1 cellular context compared by ENCODE assay signal in genomic region chr13:42328672-42329071, GRCh38.
TF ChIP-seq lines count a peak whose summit lies in the region.

No MANE protein-coding gene starts in this region.

TF ChIP-seq in GM23338, 12 proteins besides CTCF, POLR2A, EP300 and RAD21 (continued from another document):
- TF ChIP-seq STAT1 (IDR thresholded peaks at IDR 0.05; ENCODE audit: unreplicated experiment), result no peak
- no peak for TF ChIP-seq ZNF331 (CRISPR knock-in tag; IDR thresholded peaks at IDR 0.05; ENCODE audit: low read depth)
- TF ChIP-seq NANOG (IDR thresholded peaks at IDR 0.05; ENCODE audit: borderline replicate concordance), result no peak
- no peak for TF ChIP-seq POLR2AphosphoS5 (IDR thresholded peaks at IDR 0.05; ENCODE audit: low read depth)
- TF ChIP-seq ZNF462 (CRISPR knock-in tag; IDR thresholded peaks at IDR 0.05), result no peak
- no peak for TF ChIP-seq EZH2 (IDR thresholded peaks at IDR 0.05; ENCODE audit: low read depth, unreplicated experiment)
- TF ChIP-seq, protein P1, sequence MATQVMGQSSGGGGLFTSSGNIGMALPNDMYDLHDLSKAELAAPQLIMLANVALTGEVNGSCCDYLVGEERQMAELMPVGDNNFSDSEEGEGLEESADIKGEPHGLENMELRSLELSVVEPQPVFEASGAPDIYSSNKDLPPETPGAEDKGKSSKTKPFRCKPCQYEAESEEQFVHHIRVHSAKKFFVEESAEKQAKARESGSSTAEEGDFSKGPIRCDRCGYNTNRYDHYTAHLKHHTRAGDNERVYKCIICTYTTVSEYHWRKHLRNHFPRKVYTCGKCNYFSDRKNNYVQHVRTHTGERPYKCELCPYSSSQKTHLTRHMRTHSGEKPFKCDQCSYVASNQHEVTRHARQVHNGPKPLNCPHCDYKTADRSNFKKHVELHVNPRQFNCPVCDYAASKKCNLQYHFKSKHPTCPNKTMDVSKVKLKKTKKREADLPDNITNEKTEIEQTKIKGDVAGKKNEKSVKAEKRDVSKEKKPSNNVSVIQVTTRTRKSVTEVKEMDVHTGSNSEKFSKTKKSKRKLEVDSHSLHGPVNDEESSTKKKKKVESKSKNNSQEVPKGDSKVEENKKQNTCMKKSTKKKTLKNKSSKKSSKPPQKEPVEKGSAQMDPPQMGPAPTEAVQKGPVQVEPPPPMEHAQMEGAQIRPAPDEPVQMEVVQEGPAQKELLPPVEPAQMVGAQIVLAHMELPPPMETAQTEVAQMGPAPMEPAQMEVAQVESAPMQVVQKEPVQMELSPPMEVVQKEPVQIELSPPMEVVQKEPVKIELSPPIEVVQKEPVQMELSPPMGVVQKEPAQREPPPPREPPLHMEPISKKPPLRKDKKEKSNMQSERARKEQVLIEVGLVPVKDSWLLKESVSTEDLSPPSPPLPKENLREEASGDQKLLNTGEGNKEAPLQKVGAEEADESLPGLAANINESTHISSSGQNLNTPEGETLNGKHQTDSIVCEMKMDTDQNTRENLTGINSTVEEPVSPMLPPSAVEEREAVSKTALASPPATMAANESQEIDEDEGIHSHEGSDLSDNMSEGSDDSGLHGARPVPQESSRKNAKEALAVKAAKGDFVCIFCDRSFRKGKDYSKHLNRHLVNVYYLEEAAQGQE (IDR thresholded peaks at IDR 0.05; ENCODE audit: unreplicated experiment), result no peak
